ENCODE assay signal across 16 cellular contexts in genomic region chr14:68730811-68731425, GRCh38.
DNase-seq lines count a peak whose midpoint lies in the region; ATAC-seq and TF ChIP-seq lines count a peak whose summit lies in the region.
"Had no signal": no experiment of that assay in that cellular context is flagged by ENCODE, and none has a peak within 500 bp of the region (broad histone marks: within the 10 kb centered on the region; RNA-seq: fewer than 3 reads in every experiment).

No MANE protein-coding gene starts in this region.

- H3K4me3 ChIP-seq in right cardiac atrium (ENCODE audit: low read length) (no peak overlapping the region), neutrophil (ENCODE audit: low read depth in 1 of 2, low read length in 1 of 2) (peak overlapping the region in 1 of 2 experiments; percentile 22)
- H3K4me3 ChIP-seq: lower lobe of right lung, Peyer's patch, psoas muscle had no signal

- TF ChIP-seq CTCF in neutrophil (IDR thresholded peaks at IDR 0.05) = no peak

- H3K9me3 ChIP-seq in right cardiac atrium (ENCODE audit: control insufficient read depth, low read length) (no peaks in the 10 kb centered on the region), neutrophil (no peaks in the 10 kb centered on the region)
- H3K9me3 ChIP-seq: lower lobe of right lung, Peyer's patch, psoas muscle had no signal

- no peaks in the 10 kb centered on the region for H3K9me3 Mint-ChIP-seq in activated T-helper 1 cell treated with anti-CD3 and anti-CD28 coated beads, Interleukin-12 subunit alpha, Interleukin-12 subunit beta, Interleukin-2, Interleukin-4 antibody, amounts not matched to agents 30 ng/mL and 10 ng/mL and 1 ng/mL, durations not matched to agents 14 hours and 24 hours and 36 hours
- H3K9me3 Mint-ChIP-seq: activated naive CD8-positive, alpha-beta T cell treated with anti-CD3 and anti-CD28 coated beads for 36 hours had no signal

- peaks cover 68% of the 10 kb centered on the region for H3K4me1 Mint-ChIP-seq in activated T-helper 1 cell treated with anti-CD3 and anti-CD28 coated beads, Interleukin-12 subunit alpha, Interleukin-12 subunit beta, Interleukin-2, Interleukin-4 antibody, amounts not matched to agents 30 ng/mL and 10 ng/mL and 1 ng/mL, durations not matched to agents 14 hours and 24 hours and 36 hours (ENCODE audit: low read depth)

- H3K4me1 ChIP-seq in right cardiac atrium (ENCODE audit: control insufficient read depth, insufficient read depth, low read length) (peaks cover 15% of the 10 kb centered on the region), neutrophil (ENCODE audit: control insufficient read depth in 1 of 2, insufficient read depth in 1 of 2, low read depth in 1 of 2, low read length in 1 of 2) (peaks cover 77 to 83% of the 10 kb centered on the region in 2 experiments)
- H3K4me1 ChIP-seq: psoas muscle had no signal

- no peak for ATAC-seq in right cardiac atrium
- no peak for ATAC-seq in HG03460 (IDR thresholded peaks at IDR 0.05; ENCODE audit: unreplicated experiment)
- ATAC-seq in HG02973 (IDR thresholded peaks at IDR 0.05; ENCODE audit: unreplicated experiment) = no peak
- no peak for ATAC-seq in GM19328 (IDR thresholded peaks at IDR 0.05; ENCODE audit: unreplicated experiment)
- ATAC-seq: activated CD8-positive, alpha-beta memory T cell treated with anti-CD3 and anti-CD28 coated beads, Interleukin-2, amount 10 ng/mL, durations not matched to agents 7 days and 5 days; lower lobe of right lung; psoas muscle had no signal

- no peaks in the 10 kb centered on the region for H3K36me3 ChIP-seq in neutrophil
- H3K36me3 ChIP-seq: lower lobe of right lung, Peyer's patch had no signal

- H3K36me3 Mint-ChIP-seq in activated T-helper 1 cell treated with anti-CD3 and anti-CD28 coated beads, Interleukin-12 subunit alpha, Interleukin-12 subunit beta, Interleukin-2, Interleukin-4 antibody, amounts not matched to agents 30 ng/mL and 10 ng/mL and 1 ng/mL, durations not matched to agents 14 hours and 24 hours and 36 hours (ENCODE audit: low read depth) = peaks cover 4% of the 10 kb centered on the region
- H3K36me3 Mint-ChIP-seq: activated naive CD8-positive, alpha-beta T cell treated with anti-CD3 and anti-CD28 coated beads for 36 hours had no signal

- H3K27ac Mint-ChIP-seq in activated T-helper 1 cell treated with anti-CD3 and anti-CD28 coated beads, Interleukin-12 subunit alpha, Interleukin-12 subunit beta, Interleukin-2, Interleukin-4 antibody, amounts not matched to agents 30 ng/mL and 10 ng/mL and 1 ng/mL, durations not matched to agents 14 hours and 24 hours and 36 hours = peak overlapping the region; percentile 27
- H3K27ac Mint-ChIP-seq: activated CD8-positive, alpha-beta memory T cell treated with anti-CD3 and anti-CD28 coated beads, Interleukin-2, amount 10 ng/mL, durations not matched to agents 7 days and 5 days; activated naive CD8-positive, alpha-beta T cell treated with anti-CD3 and anti-CD28 coated beads for 36 hours had no signal

- H3K27ac ChIP-seq in right cardiac atrium (ENCODE audit: low read length) = peak overlapping the region; percentile 49
- peak overlapping the region; percentile 100 for H3K27ac ChIP-seq in neutrophil
- H3K27ac ChIP-seq: lower lobe of right lung, Peyer's patch had no signal

- no peaks in the 10 kb centered on the region for H3K27me3 ChIP-seq in right cardiac atrium (ENCODE audit: control insufficient read depth, insufficient read depth)
- peaks cover 20% of the 10 kb centered on the region for H3K27me3 ChIP-seq in neutrophil
- H3K27me3 ChIP-seq: Peyer's patch had no signal

- 42% methylated on average over 8 of the region's 8 CpGs for WGBS in right cardiac atrium

- in situ Hi-C loops in G401 (cut with HindIII; ENCODE audit: low sequenced_read_pairs) = no loop called here

- peaks cover 2% of the 10 kb centered on the region for H3K27me3 Mint-ChIP-seq in activated T-helper 1 cell treated with anti-CD3 and anti-CD28 coated beads, Interleukin-12 subunit alpha, Interleukin-12 subunit beta, Interleukin-2, Interleukin-4 antibody, amounts not matched to agents 30 ng/mL and 10 ng/mL and 1 ng/mL, durations not matched to agents 14 hours and 24 hours and 36 hours (ENCODE audit: insufficient read depth)
- H3K27me3 Mint-ChIP-seq: activated naive CD8-positive, alpha-beta T cell treated with anti-CD3 and anti-CD28 coated beads for 36 hours had no signal

- peak overlapping the region; percentile 16 for H3K4me3 Mint-ChIP-seq in activated T-helper 1 cell treated with anti-CD3 and anti-CD28 coated beads, Interleukin-12 subunit alpha, Interleukin-12 subunit beta, Interleukin-2, Interleukin-4 antibody, amounts not matched to agents 30 ng/mL and 10 ng/mL and 1 ng/mL, durations not matched to agents 14 hours and 24 hours and 36 hours
- H3K4me3 Mint-ChIP-seq: activated CD8-positive, alpha-beta memory T cell treated with anti-CD3 and anti-CD28 coated beads, Interleukin-2, amount 10 ng/mL, durations not matched to agents 7 days and 5 days; activated naive CD8-positive, alpha-beta T cell treated with anti-CD3 and anti-CD28 coated beads for 36 hours; CD14-positive monocyte had no signal

- intact Hi-C loops in activated T-helper 1 cell treated with anti-CD3 and anti-CD28 coated beads, Interleukin-12 subunit alpha, Interleukin-12 subunit beta, Interleukin-2, Interleukin-4 antibody, amounts not matched to agents 30 ng/mL and 10 ng/mL and 1 ng/mL, durations not matched to agents 14 hours and 24 hours and 36 hours (cut with micrococcal nuclease) = loop anchor here (5.0 kb wide), 1 partner anchor 249 kb away; no protein-coding TSS in a partner anchor
- intact Hi-C loops in right cardiac atrium (cut with DNase I) = no loop called here

- DNase-seq in G401 (ENCODE audit: low spot score) = peak; percentile 15
- no peak for DNase-seq in activated T-helper 1 cell treated with anti-CD3 and anti-CD28 coated beads, Interleukin-12 subunit alpha, Interleukin-12 subunit beta, Interleukin-2, Interleukin-4 antibody, amounts not matched to agents 30 ng/mL and 10 ng/mL and 1 ng/mL, durations not matched to agents 14 hours and 24 hours and 36 hours (ENCODE audit: low spot score)
- no peak for DNase-seq in right cardiac atrium
- DNase-seq in NCI-H526 (lab: John Stamatoyannopoulos, UW) = no peak
- DNase-seq: activated CD8-positive, alpha-beta memory T cell treated with anti-CD3 and anti-CD28 coated beads, Interleukin-2, amount 10 ng/mL, durations not matched to agents 7 days and 5 days; activated naive CD8-positive, alpha-beta T cell treated with anti-CD3 and anti-CD28 coated beads for 36 hours; effector CD4-positive, alpha-beta T cell; lower lobe of right lung; NCI-H2171 treated with DMSO at 0.1 percent for 48 hours; Peyer's patch; psoas muscle had no signal
